In the genomic region with DNA sequence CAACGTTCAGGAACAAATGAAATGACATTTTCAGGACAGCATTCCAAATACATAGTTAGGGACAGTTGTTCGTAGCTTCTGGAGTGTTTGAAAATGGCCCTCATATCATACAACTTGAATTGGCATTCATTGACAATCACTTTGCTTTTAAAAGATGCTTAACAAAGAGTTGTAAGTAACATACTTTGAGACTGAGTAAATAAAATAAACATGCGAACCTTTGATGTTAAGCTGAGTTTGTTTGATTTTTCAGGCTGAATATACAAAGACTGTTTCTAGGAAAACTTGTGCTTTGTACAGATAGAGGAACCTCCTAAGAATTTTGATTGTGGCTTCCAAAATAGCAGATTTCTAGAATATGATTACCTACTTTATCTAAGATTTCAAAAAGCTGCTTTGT, we compare ENCODE assay signal across 20 cellular contexts.
"Had no signal": no experiment of that assay in that cellular context is flagged by ENCODE, and none has a peak within 500 bp of the region (broad histone marks: within the 10 kb centered on the region; RNA-seq: fewer than 3 reads in every experiment).

No MANE protein-coding gene starts in this region.

- H3K4me3 ChIP-seq: adrenal gland, coronary artery, lower lobe of right lung, testis, upper lobe of left lung had no signal

- ATAC-seq: activated CD4-positive, alpha-beta T cell treated with anti-CD3 and anti-CD28 coated beads for 36 hours; activated CD8-positive, alpha-beta memory T cell treated with anti-CD3 and anti-CD28 coated beads, Interleukin-2, amount 10 ng/mL, durations not matched to agents 7 days and 5 days; right cardiac atrium; stimulated activated naive CD8-positive, alpha-beta T cell treated with anti-CD3 and anti-CD28 coated beads, Interleukin-15, amount 100 ng/mL, for 72 hours; T-cell had no signal

- DNase-seq: activated CD4-positive, alpha-beta memory T cell treated with anti-CD3 and anti-CD28 coated beads for 36 hours; activated CD4-positive, alpha-beta T cell treated with anti-CD3 and anti-CD28 coated beads for 36 hours; activated CD8-positive, alpha-beta memory T cell treated with anti-CD3 and anti-CD28 coated beads, Interleukin-2, amount 10 ng/mL, durations not matched to agents 7 days and 5 days; activated T-cell treated with anti-CD3 and anti-CD28 coated beads, Interleukin-2, amount 50 U/mL, for 1 hour; adrenal gland; central memory CD4-positive, alpha-beta T cell; head of caudate nucleus; left cardiac atrium; lower lobe of right lung; nephron progenitor cell; occipital lobe; small intestine; stimulated activated naive CD8-positive, alpha-beta T cell treated with anti-CD3 and anti-CD28 coated beads, Interleukin-15, amount 100 ng/mL, for 72 hours; T-cell; T-helper 9 cell; testis; upper lobe of left lung had no signal

- H3K9me3 ChIP-seq: adrenal gland, lower lobe of right lung, testis, upper lobe of left lung had no signal

- H3K36me3 ChIP-seq: adrenal gland, lower lobe of right lung, upper lobe of left lung had no signal

- H3K27me3 ChIP-seq: adrenal gland, testis, upper lobe of left lung had no signal

- H3K27ac ChIP-seq: coronary artery, lower lobe of right lung, testis, upper lobe of left lung, VCaP had no signal
